28 cellular contexts compared by ENCODE assay signal in genomic region chr4:11355224-11355623, GRCh38.
"Had no signal": no experiment of that assay in that cellular context is flagged by ENCODE, and none has a peak within 500 bp of the region (broad histone marks: within the 10 kb centered on the region; RNA-seq: fewer than 3 reads in every experiment).

No MANE protein-coding gene starts in this region.

- H3K9me3 Mint-ChIP-seq: neural progenitor cell had no signal

- H3K27ac Mint-ChIP-seq: naive thymus-derived CD4-positive, alpha-beta T cell; nephron; neural progenitor cell; progenitor cell of endocrine pancreas; stimulated activated effector memory CD8-positive, alpha-beta T cell treated with anti-CD3 and anti-CD28 coated beads, Interleukin-12 subunit alpha, Interleukin-12 subunit beta, amount 100 ng/mL, for 72 hours had no signal

- H3K27me3 ChIP-seq: esophagus squamous epithelium, heart right ventricle, left lung, neural progenitor cell, right atrium auricular region, stomach, tibial artery, upper lobe of left lung had no signal

- H3K9ac ChIP-seq: neural progenitor cell, parathyroid adenoma had no signal

- H3K4me1 ChIP-seq: esophagus squamous epithelium, heart right ventricle, left lung, neural progenitor cell, parathyroid adenoma, right atrium auricular region, stomach, tibial artery, upper lobe of left lung had no signal

- H3K27me3 Mint-ChIP-seq: progenitor cell of endocrine pancreas had no signal

- H3K4me2 ChIP-seq: neural progenitor cell, smooth muscle cell had no signal

- H3K36me3 Mint-ChIP-seq: naive thymus-derived CD4-positive, alpha-beta T cell; neural progenitor cell; stimulated activated effector memory CD8-positive, alpha-beta T cell treated with anti-CD3 and anti-CD28 coated beads, Interleukin-12 subunit alpha, Interleukin-12 subunit beta, amount 100 ng/mL, for 72 hours had no signal

- ATAC-seq: heart right ventricle; left cardiac atrium; left lung; naive thymus-derived CD4-positive, alpha-beta T cell; sciatic nerve; stimulated activated effector memory CD8-positive, alpha-beta T cell treated with anti-CD3 and anti-CD28 coated beads, Interleukin-12 subunit alpha, Interleukin-12 subunit beta, amount 100 ng/mL, for 72 hours had no signal

- H3K4me1 Mint-ChIP-seq: naive thymus-derived CD4-positive, alpha-beta T cell; neural progenitor cell; stimulated activated effector memory CD8-positive, alpha-beta T cell treated with anti-CD3 and anti-CD28 coated beads, Interleukin-12 subunit alpha, Interleukin-12 subunit beta, amount 100 ng/mL, for 72 hours had no signal

- H3K27ac ChIP-seq: coronary artery, esophagus squamous epithelium, heart right ventricle, left lung, neural progenitor cell, parathyroid adenoma, right atrium auricular region, stomach, tibial artery, upper lobe of left lung had no signal

- H3K4me3 Mint-ChIP-seq: naive thymus-derived CD4-positive, alpha-beta T cell; nephron; neural progenitor cell; stimulated activated effector memory CD8-positive, alpha-beta T cell treated with anti-CD3 and anti-CD28 coated beads, Interleukin-12 subunit alpha, Interleukin-12 subunit beta, amount 100 ng/mL, for 72 hours had no signal

- H2AFZ ChIP-seq: neural progenitor cell, parathyroid adenoma had no signal

- H3K36me3 ChIP-seq: esophagus squamous epithelium, heart right ventricle, left lung, neural progenitor cell, right atrium auricular region, stomach, tibial artery, upper lobe of left lung had no signal

- H3K9me3 ChIP-seq: esophagus squamous epithelium, heart right ventricle, left lung, right atrium auricular region, stomach, tibial artery, upper lobe of left lung had no signal

- H3K4me3 ChIP-seq: coronary artery, esophagus squamous epithelium, heart right ventricle, left lung, neural progenitor cell, right atrium auricular region, smooth muscle cell, stomach, tibial artery, upper lobe of left lung had no signal

- H3K79me2 ChIP-seq: parathyroid adenoma had no signal

- DNase-seq: dermis blood vessel endothelial cell; effector memory CD4-positive, alpha-beta T cell; erythroblast; esophagus squamous epithelium; foreskin melanocyte; glutamatergic neuron; heart right ventricle; left cardiac atrium; left lung; mesenchymal stem cell; midbrain; naive thymus-derived CD4-positive, alpha-beta T cell; stimulated activated CD4-positive, alpha-beta T cell treated with anti-CD3 and anti-CD28 coated beads, Interleukin-12 subunit alpha, Interleukin-12 subunit beta, amount 100 ng/mL, for 4 hours; stimulated activated CD4-positive, alpha-beta T cell treated with anti-CD3 and anti-CD28 coated beads, Interleukin-2, amount 100 ng/mL, for 24 hours; stimulated activated CD4-positive, alpha-beta T cell treated with anti-CD3 and anti-CD28 coated beads, Interleukin-4, amount 100 ng/mL, for 24 hours; stimulated activated naive CD4-positive, alpha-beta T cell treated with Interleukin-2 at 50 U/mL for 16 hours; stomach; tibial artery; upper lobe of left lung had no signal
